In genomic region chr9:95507456-95508241, GRCh38 we compare ENCODE assay signal across 8 cellular contexts. TPM values are rescaled to one million over a fixed set of nuclear protein-coding genes. Genes with fewer than 3 reads are reported as not detected.
A peak's percentile ranks its signal among the peaks of the same experiment; 100 is the strongest.
DNase-seq lines count a peak whose midpoint lies in the region; ATAC-seq and TF ChIP-seq lines count a peak whose summit lies in the region.

No MANE protein-coding gene starts in this region.

- peak overlapping the region; percentile 95 for H3K4me3 ChIP-seq in BE2C (ENCODE audit: low read depth, low read length)
- H3K4me3 ChIP-seq in HFF-Myc (replicated peaks; ENCODE audit: low read depth, low read length) = peak overlapping the region; percentile 62

- intact Hi-C loops in left ventricle myocardium superior (cut with micrococcal nuclease) = no loop called here

- H3K27me3 ChIP-seq in BE2C = no peaks in the 10 kb centered on the region

- H3K36me3 ChIP-seq in BE2C = no peaks in the 10 kb centered on the region

- no peak for TF ChIP-seq CTCF in BE2C (IDR thresholded peaks at IDR 0.05; ENCODE audit: low read depth, low read length)
- TF ChIP-seq CTCF in HFF-Myc (IDR thresholded peaks at IDR 0.05; ENCODE audit: low read depth, low read length, missing control alignments) = no peak

- DNase-seq in BE2C (peak; percentile 64), HFF-Myc (ENCODE audit: extremely low read depth, low read depth) (no peak), RPMI7951 (ENCODE audit: low read depth) (peak; percentile 65), amygdala (lab: John Stamatoyannopoulos, UW) (peak in 37 of 56 donors; percentile 42 to 86 (median 66)), left ventricle myocardium superior (peak; percentile 66), putamen (ENCODE audit: low spot score) (peak; percentile 82)

- peak; percentile 24 for ATAC-seq in left ventricle myocardium superior
- ATAC-seq in HG03565 (IDR thresholded peaks at IDR 0.05; ENCODE audit: unreplicated experiment) = no peak
- no peak for ATAC-seq in HG02642 (IDR thresholded peaks at IDR 0.05; ENCODE audit: poor library complexity, unreplicated experiment)

- H3K9me3 ChIP-seq in BE2C = no peaks in the 10 kb centered on the region

- no peaks in the 10 kb centered on the region; the same call in 1 of the 2 replicates for H3K4me1 ChIP-seq in BE2C

RNA-seq across cellular contexts. Expression of gene PTCH1, which starts 9.1 kb away (rescaled TPM):
- polyA plus RNA-seq in BE2C (2012; ENCODE audit: insufficient read depth, insufficient read length, low read depth) = 39.6 TPM
- 2.2 and 2.3 TPM in 2 replicates for total RNA-seq in RPMI7951 (2014; rRNA removed; shearing (Covaris generic))
- total RNA-seq in left ventricle myocardium superior = 10.4 TPM
